In genomic region chr6:106927531-106928398, GRCh38 we compare ENCODE assay signal across 8 cellular contexts. TPM values are rescaled to one million over a fixed set of nuclear protein-coding genes. Genes with fewer than 3 reads are reported as not detected.
A peak's percentile ranks its signal among the peaks of the same experiment; 100 is the strongest.
DNase-seq lines count a peak whose midpoint lies in the region; ATAC-seq and TF ChIP-seq lines count a peak whose summit lies in the region.

No MANE protein-coding gene starts in this region.

- DNase-seq in HAP-1 (ENCODE audit: low spot score in 2 of 2) (peak; percentile 8 to 82), PC-3 (peak; percentile 60), dermis blood vessel endothelial cell (peak; percentile 61), trophoblast cell (peak; percentile 40 to 78), activated gamma-delta T cell treated with Interleukin-2 at 50 U/mL for 16 hours (no peak), SK-N-DZ (ENCODE audit: low spot score) (no peak)

- H3K18ac ChIP-seq in trophoblast cell (ENCODE audit: low read length) = no peak overlapping the region

- H2BK12ac ChIP-seq in trophoblast cell (ENCODE audit: low read length) = no peak overlapping the region

- no peaks in the 10 kb centered on the region for H3F3A ChIP-seq in PC-3 (ENCODE audit: low read length, unreplicated experiment)

- H3K14ac ChIP-seq in trophoblast cell (ENCODE audit: low read length) = no peak overlapping the region

- no peak for TF ChIP-seq POLR2A in gastroesophageal sphincter (IDR thresholded peaks at IDR 0.05)

- H3K4me1 Mint-ChIP-seq in activated T-helper 17 cell treated with anti-CD3 and anti-CD28 coated beads, Interleukin-2, amount 50 U/mL, for 72 hours = no peaks in the 10 kb centered on the region

- peaks cover 33% of the 10 kb centered on the region for H3K27me3 Mint-ChIP-seq in activated T-helper 17 cell treated with anti-CD3 and anti-CD28 coated beads, Interleukin-2, amount 50 U/mL, for 72 hours

- no peak overlapping the region for H3K27ac ChIP-seq in PC-3 (ENCODE audit: low read length)
- no peak overlapping the region for H3K27ac ChIP-seq in trophoblast cell (ENCODE audit: low read depth, low read length)
- no peak overlapping the region for H3K27ac ChIP-seq in gastroesophageal sphincter

- no peak for TF ChIP-seq EP300 in gastroesophageal sphincter (IDR thresholded peaks at IDR 0.05)

- intact Hi-C loops in PC-3 (cut with micrococcal nuclease) = no loop called here

- H3K4ac ChIP-seq in trophoblast cell (ENCODE audit: low read depth, low read length) = no peak overlapping the region

- no CpG with 5 or more reads among the region's 5 CpGs for WGBS in trophoblast cell (ENCODE audit: extremely low coverage, insufficient coverage, insufficient read length)
- WGBS in gastroesophageal sphincter (ENCODE audit: low coverage in 1 of 2), 2 donors = 13 to 25% methylated on average over 5 of the region's 5 CpGs

- no peak overlapping the region for H3K27ac Mint-ChIP-seq in activated T-helper 17 cell treated with anti-CD3 and anti-CD28 coated beads, Interleukin-2, amount 50 U/mL, for 72 hours

- in situ Hi-C loops in HAP-1 (cut with MboI; ENCODE audit: low sequenced_read_pairs) = no loop called here

- H2AFZ ChIP-seq in PC-3 (ENCODE audit: low read length) (no peak overlapping the region), trophoblast cell (ENCODE audit: insufficient read depth, low read length, poor library complexity) (no peak overlapping the region)

- H3K4me3 Mint-ChIP-seq in activated T-helper 17 cell treated with anti-CD3 and anti-CD28 coated beads, Interleukin-2, amount 50 U/mL, for 72 hours = no peak overlapping the region

- no peak overlapping the region for H3K4me2 ChIP-seq in PC-3 (ENCODE audit: low read length)
- no peak overlapping the region for H3K4me2 ChIP-seq in trophoblast cell (ENCODE audit: low read length)

- no peaks in the 10 kb centered on the region for H4K20me1 ChIP-seq in PC-3 (ENCODE audit: low read length)

- H3K36me3 ChIP-seq in HAP-1 (replicated peaks) (no peaks in the 10 kb centered on the region), PC-3 (ENCODE audit: low read depth, low read length) (no peaks in the 10 kb centered on the region), trophoblast cell (ENCODE audit: control insufficient read depth in 1 of 2, insufficient read depth in 2 of 2, low read length in 2 of 2) (no peaks in the 10 kb centered on the region), gastroesophageal sphincter (no peaks in the 10 kb centered on the region)

- no peaks in the 10 kb centered on the region for H3K9me3 Mint-ChIP-seq in activated T-helper 17 cell treated with anti-CD3 and anti-CD28 coated beads, Interleukin-2, amount 50 U/mL, for 72 hours

- no peak overlapping the region for H3K23ac ChIP-seq in trophoblast cell (ENCODE audit: low read length)

- CTCF ChIA-PET in PC-3 (lab: Charles Lee) = no interaction called here

- no peak for TF ChIP-seq CTCF in PC-3 (conservative IDR thresholded peaks at IDR 0.05; ENCODE audit: low read depth, low read length)
- TF ChIP-seq CTCF in gastroesophageal sphincter (IDR thresholded peaks at IDR 0.05) = no peak

- H3K79me2 ChIP-seq in PC-3 (ENCODE audit: low read length) = no peaks in the 10 kb centered on the region
- H3K79me2 ChIP-seq in trophoblast cell (ENCODE audit: control insufficient read depth, insufficient read depth, low read length, poor library complexity) = no peaks in the 10 kb centered on the region

- no peaks in the 10 kb centered on the region for H3K36me3 Mint-ChIP-seq in activated T-helper 17 cell treated with anti-CD3 and anti-CD28 coated beads, Interleukin-2, amount 50 U/mL, for 72 hours (ENCODE audit: low read depth)

- no peak overlapping the region for H2AK5ac ChIP-seq in trophoblast cell (ENCODE audit: low read length)

- H3K4me1 ChIP-seq in HAP-1 = no peaks in the 10 kb centered on the region
- no peaks in the 10 kb centered on the region for H3K4me1 ChIP-seq in PC-3 (ENCODE audit: insufficient read depth, low read length)
- peaks cover 0 to 4% of the 10 kb centered on the region in 2 experiments for H3K4me1 ChIP-seq in trophoblast cell (ENCODE audit: control insufficient read depth in 1 of 2, insufficient read depth in 2 of 2, low read length in 2 of 2)
- no peaks in the 10 kb centered on the region for H3K4me1 ChIP-seq in gastroesophageal sphincter

- no peak overlapping the region for H3K4me3 ChIP-seq in HAP-1
- no peak overlapping the region for H3K4me3 ChIP-seq in PC-3 (ENCODE audit: low read length)
- H3K4me3 ChIP-seq in trophoblast cell (ENCODE audit: low read depth, low read length) = no peak overlapping the region
- H3K4me3 ChIP-seq in gastroesophageal sphincter = no peak overlapping the region

- no peak overlapping the region for H4K12ac ChIP-seq in trophoblast cell (ENCODE audit: low read depth, low read length)

- H4K8ac ChIP-seq in trophoblast cell (ENCODE audit: low read depth, low read length) = no peak overlapping the region

- peaks cover 3% of the 10 kb centered on the region; the same call in 1 of the 2 replicates for H3K27me3 ChIP-seq in HAP-1 (ENCODE audit: low read depth)
- no peaks in the 10 kb centered on the region for H3K27me3 ChIP-seq in PC-3 (ENCODE audit: low read length)
- H3K27me3 ChIP-seq in trophoblast cell (ENCODE audit: insufficient read depth, low read length) = no peaks in the 10 kb centered on the region
- H3K27me3 ChIP-seq in gastroesophageal sphincter = peaks cover 14% of the 10 kb centered on the region

- no peak overlapping the region for H2BK120ac ChIP-seq in trophoblast cell (ENCODE audit: insufficient read depth, low read length, poor library complexity)

- no TSS peak for BruUV-seq in PC-3 (replicated peaks; lab: Mats Ljungman, UMichigan)

- no peak overlapping the region for H4K91ac ChIP-seq in trophoblast cell (ENCODE audit: low read depth, low read length)

- POLR2A ChIA-PET in PC-3 (lab: Charles Lee; ENCODE audit: unreplicated experiment) = no interaction called here

- ATAC-seq in PC-3 = no peak
- ATAC-seq in activated T-helper 17 cell treated with anti-CD3 and anti-CD28 coated beads, Interleukin-2, amount 50 U/mL, for 72 hours (replicated peaks) = no peak
- ATAC-seq in gastroesophageal sphincter = no peak

- peaks cover 9% of the 10 kb centered on the region for H3K79me1 ChIP-seq in trophoblast cell (ENCODE audit: low read length)

- H3K9ac ChIP-seq in PC-3 (ENCODE audit: low read length) (no peak overlapping the region), trophoblast cell (ENCODE audit: low read length) (no peak overlapping the region)

- no peak overlapping the region for H2BK5ac ChIP-seq in trophoblast cell (ENCODE audit: low read depth, low read length, poor library complexity)

- H3K9me2 ChIP-seq in PC-3 (replicated peaks; ENCODE audit: low read length) = no peaks in the 10 kb centered on the region

- H3K9me3 ChIP-seq in HAP-1 (no peaks in the 10 kb centered on the region), PC-3 (ENCODE audit: low read length) (no peaks in the 10 kb centered on the region), trophoblast cell (ENCODE audit: insufficient read depth, low read depth, low read length) (no peaks in the 10 kb centered on the region), gastroesophageal sphincter (no peaks in the 10 kb centered on the region)

RNA-seq across cellular contexts. Expression of gene CD24, which starts 46.8 kb away (rescaled TPM):
- total RNA-seq in PC-3 (2014; rRNA removed) = 117 and 125 TPM in 2 replicates
- total RNA-seq in dermis blood vessel endothelial cell = 9.4 and 21.6 TPM in 2 replicates
- polyA plus RNA-seq in trophoblast cell (2013) = 1,139 and 1,237 TPM in 2 replicates
- total RNA-seq in activated T-helper 17 cell treated with anti-CD3 and anti-CD28 coated beads, Interleukin-2, amount 50 U/mL, for 72 hours = not detected
- 100 to 1,000 TPM in 1 of 4 donors, 1 to 10 TPM in 3; 3.1 to 116 (median 5.3) TPM for total RNA-seq in gastroesophageal sphincter
- 760 and 767 TPM in 2 replicates for polyA plus RNA-seq in SK-N-DZ (2014; cell fraction: cytosol; rRNA removed)
- polyA plus RNA-seq in SK-N-DZ (2014; cell fraction: nucleus; rRNA removed) = 181 and 197 TPM in 2 replicates

Comparison
In these comparisons a context has a peak if more than half of its experiments do, and no peak if none do; other contexts are left out.
1. DNase-seq: peak in HAP-1 (2 of 2), PC-3 (single experiment), dermis blood vessel endothelial cell (single experiment) and trophoblast cell (2 of 2); none in activated gamma-delta T cell treated with Interleukin-2 at 50 U/mL for 16 hours (single experiment) and SK-N-DZ (single experiment).